ENCODE assay signal across 1 cellular context in genomic region chr20:37406010-37406998, GRCh38.
TF ChIP-seq lines count a peak whose summit lies in the region.

No MANE protein-coding gene starts in this region.

TF ChIP-seq in HepG2, 621 proteins besides CTCF, POLR2A, EP300 and RAD21 (continued from another document and continues in another):
- TF ChIP-seq MAFG (CRISPR knock-in tag; IDR thresholded peaks at IDR 0.05) (no peak), ZNF501 (CRISPR knock-in tag; IDR thresholded peaks at IDR 0.05) (0 out of 2 replicates have a peak, but pooled peaks have one; percentile 51), ZNF30 (CRISPR knock-in tag; IDR thresholded peaks at IDR 0.05) (peak; percentile 67; the same call in 1 of the 2 replicates), FLYWCH1 (CRISPR knock-in tag; IDR thresholded peaks at IDR 0.05) (no peak), ZNF703 (CRISPR knock-in tag; IDR thresholded peaks at IDR 0.05; ENCODE audit: borderline replicate concordance) (no peak), SIX1 (CRISPR knock-in tag; IDR thresholded peaks at IDR 0.05; ENCODE audit: borderline replicate concordance) (no peak), ZNF253 (CRISPR knock-in tag; IDR thresholded peaks at IDR 0.05; ENCODE audit: borderline replicate concordance) (peak; percentile 89; the same call in 1 of the 2 replicates), SETDB1 (CRISPR knock-in tag; IDR thresholded peaks at IDR 0.05; ENCODE audit: borderline replicate concordance) (no peak), RFX5 (IDR thresholded peaks at IDR 0.05; ENCODE audit: low read depth, low read length) (peak; percentile 38; the same call in 1 of the 2 replicates), HDAC2 (CRISPR knock-in tag; IDR thresholded peaks at IDR 0.05) (peak; percentile 87), ZNF772 (CRISPR knock-in tag; IDR thresholded peaks at IDR 0.05) (no peak; the same call in 1 of the 2 replicates), ZFP36L2 (CRISPR knock-in tag; IDR thresholded peaks at IDR 0.05) (no peak), MAFK (conservative IDR thresholded peaks at IDR 0.05 in 1 of 2, IDR thresholded peaks at IDR 0.05 in 1 of 2; ENCODE audit: low read length in 2 of 2) (no peak), PRDM10 (CRISPR knock-in tag; IDR thresholded peaks at IDR 0.05; ENCODE audit: low read depth) (no peak), ZNF552 (CRISPR knock-in tag; IDR thresholded peaks at IDR 0.05; ENCODE audit: borderline replicate concordance) (peak; percentile 99), E2F5 (CRISPR knock-in tag; conservative IDR thresholded peaks at IDR 0.05) (peak; percentile 67; the same call in 1 of the 2 replicates), KDM5B (CRISPR knock-in tag; IDR thresholded peaks at IDR 0.05; ENCODE audit: borderline replicate concordance) (peak; percentile 98), ZNF709 (CRISPR knock-in tag; IDR thresholded peaks at IDR 0.05) (peak; percentile 99), ZFY (CRISPR knock-in tag; IDR thresholded peaks at IDR 0.05) (peak; percentile 78), MAF1 (CRISPR knock-in tag; IDR thresholded peaks at IDR 0.05; ENCODE audit: borderline replicate concordance) (0 out of 2 replicates have a peak, but pooled peaks have one; percentile 24), DDIT3 (CRISPR knock-in tag; IDR thresholded peaks at IDR 0.05) (no peak), NFKBIZ (CRISPR knock-in tag; IDR thresholded peaks at IDR 0.05) (0 out of 2 replicates have a peak, but pooled peaks have one; percentile 83), ZNF770 (CRISPR knock-in tag; IDR thresholded peaks at IDR 0.05) (peak; percentile 18; the same call in 1 of the 2 replicates), ZNF891 (CRISPR knock-in tag; IDR thresholded peaks at IDR 0.05) (peak; percentile 97), MXD4 (CRISPR knock-in tag; IDR thresholded peaks at IDR 0.05) (peak; percentile 98), HBP1 (CRISPR knock-in tag; IDR thresholded peaks at IDR 0.05; ENCODE audit: low read depth) (0 out of 2 replicates have a peak, but pooled peaks have one; percentile 34), ZFP1 (CRISPR knock-in tag; IDR thresholded peaks at IDR 0.05) (peak; percentile 69; the same call in 1 of the 2 replicates), ZNF781 (CRISPR knock-in tag; IDR thresholded peaks at IDR 0.05; ENCODE audit: borderline replicate concordance, not compliant biosample characterization) (peak; percentile 37), HMGA1 (CRISPR knock-in tag; conservative IDR thresholded peaks at IDR 0.05) (no peak), ZNF296 (CRISPR knock-in tag; conservative IDR thresholded peaks at IDR 0.05) (0 out of 2 replicates have a peak, but pooled peaks have one; percentile 62), ZBTB2 (CRISPR knock-in tag; IDR thresholded peaks at IDR 0.05; ENCODE audit: low read depth) (peak; percentile 60; the same call in 1 of the 2 replicates), KLF16 (CRISPR knock-in tag; IDR thresholded peaks at IDR 0.05) (no peak), ATF7-NPFF (CRISPR knock-in tag; IDR thresholded peaks at IDR 0.05; ENCODE audit: low read depth) (peak; percentile 100), ZNF142 (CRISPR knock-in tag; IDR thresholded peaks at IDR 0.05) (peak; percentile 97), IRF1 (CRISPR knock-in tag; IDR thresholded peaks at IDR 0.05; ENCODE audit: low read depth) (peak; percentile 95; the same call in 1 of the 2 replicates), ZNF777 (CRISPR knock-in tag; IDR thresholded peaks at IDR 0.05) (peak; percentile 78), MATR3 (CRISPR knock-in tag; IDR thresholded peaks at IDR 0.05) (0 out of 2 replicates have a peak, but pooled peaks have one; percentile 34), NFIB (CRISPR knock-in tag; IDR thresholded peaks at IDR 0.05; ENCODE audit: borderline replicate concordance) (no peak), GABPA (IDR thresholded peaks at IDR 0.05; ENCODE audit: low read depth, low read length) (no peak; the same call in 1 of the 2 replicates), GABPA (CRISPR knock-in tag; IDR thresholded peaks at IDR 0.05; ENCODE audit: low read depth) (no peak), ZNF773 (CRISPR knock-in tag; IDR thresholded peaks at IDR 0.05; ENCODE audit: borderline replicate concordance) (peak; percentile 99; the same call in 1 of the 2 replicates), IKZF1 (IDR thresholded peaks at IDR 0.05) (no peak), ZSCAN9 (CRISPR knock-in tag; IDR thresholded peaks at IDR 0.05; ENCODE audit: borderline replicate concordance) (peak; percentile 65; the same call in 1 of the 2 replicates), ZKSCAN8 (CRISPR knock-in tag; IDR thresholded peaks at IDR 0.05; ENCODE audit: borderline replicate concordance) (no peak), HDAC6 (IDR thresholded peaks at IDR 0.05; ENCODE audit: low read depth, low read length) (no peak), ASH2L (IDR thresholded peaks at IDR 0.05; ENCODE audit: insufficient read length, low read depth, low read length) (no peak)
